Comparison of ENCODE assay signal across 10 cellular contexts in the genomic region with DNA sequence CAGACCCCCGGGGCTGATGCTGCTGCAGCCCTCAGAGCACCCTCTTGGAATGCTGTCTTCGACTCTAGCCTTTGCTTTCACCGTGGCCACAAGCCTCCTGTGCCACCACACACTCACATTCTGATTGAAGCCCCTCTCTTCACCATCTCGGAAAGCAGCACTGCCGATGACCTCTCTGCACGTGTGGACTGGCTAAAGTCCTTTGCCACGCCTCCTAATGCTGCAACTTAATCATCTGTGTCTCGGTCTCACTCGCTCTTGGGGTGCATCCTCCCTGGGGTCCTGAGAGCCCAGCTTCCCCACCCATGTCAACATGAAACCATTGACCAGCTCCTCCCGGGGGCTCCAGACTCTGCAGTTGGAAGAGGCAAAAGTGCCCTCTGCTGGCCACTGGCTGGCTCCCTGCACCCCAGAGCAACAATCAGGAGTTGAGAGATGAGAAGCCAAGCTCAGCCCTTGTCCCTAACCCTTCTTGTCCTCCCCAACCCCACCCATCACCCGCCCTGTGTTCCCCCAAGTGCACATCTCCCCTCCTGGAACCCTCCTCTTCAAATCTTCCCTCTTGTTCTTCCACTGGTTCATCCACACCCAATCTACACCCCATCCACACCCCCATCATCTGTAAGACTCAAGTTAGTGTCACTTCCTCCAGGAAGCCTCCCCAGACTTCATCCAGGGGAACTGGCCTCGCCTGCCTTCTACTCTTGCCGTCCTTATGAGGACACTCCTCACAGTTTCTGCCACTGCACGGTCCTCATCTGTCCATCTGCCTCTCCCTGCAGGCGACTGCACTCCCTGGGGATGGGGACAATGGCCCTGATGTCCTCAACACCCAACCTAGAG. TPM values are rescaled to one million over a fixed set of nuclear protein-coding genes. Genes with fewer than 3 reads are reported as not detected.
DNase-seq lines count a peak whose midpoint lies in the region; ATAC-seq and TF ChIP-seq lines count a peak whose summit lies in the region.
"Had no signal": no experiment of that assay in that cellular context is flagged by ENCODE, and none has a peak within 500 bp of the region (broad histone marks: within the 10 kb centered on the region; RNA-seq: fewer than 3 reads in every experiment).

No MANE protein-coding gene starts in this region.

- H3K9me2 ChIP-seq in OCI-LY1 (ENCODE audit: low read depth, low read length): no peaks in the 10 kb centered on the region

- H3K27me3 ChIP-seq in OCI-LY1 (ENCODE audit: insufficient read depth, low read length): no peaks in the 10 kb centered on the region
- H3K27me3 ChIP-seq in tibial artery: peaks cover 0 to 20% of the 10 kb centered on the region in 2 donors

- H3K79me2 ChIP-seq in OCI-LY1 (ENCODE audit: insufficient read depth, low read length): no peaks in the 10 kb centered on the region

- POLR2A ChIA-PET in activated CD4-positive, alpha-beta memory T cell treated with anti-CD3 and anti-CD28 coated beads for 36 hours (lab: Charles Lee): no interaction called here
- POLR2A ChIA-PET in activated CD4-positive, alpha-beta memory T cell treated with anti-CD3 and anti-CD28 coated beads, Interleukin-2, amount 10 ng/mL, durations not matched to agents 7 days and 5 days (lab: Charles Lee): no interaction called here

- H3F3A ChIP-seq in OCI-LY1 (ENCODE audit: insufficient read depth, low read length): no peaks in the 10 kb centered on the region

- H3K36me3 Mint-ChIP-seq in activated CD4-positive, alpha-beta memory T cell treated with anti-CD3 and anti-CD28 coated beads for 36 hours: no peaks in the 10 kb centered on the region
- H3K36me3 Mint-ChIP-seq in activated CD4-positive, alpha-beta memory T cell treated with anti-CD3 and anti-CD28 coated beads, Interleukin-2, amount 10 ng/mL, durations not matched to agents 7 days and 5 days (ENCODE audit: low read depth): no peaks in the 10 kb centered on the region
- H3K36me3 Mint-ChIP-seq in stimulated activated memory B cell treated with anti-CD40 and anti-IgM and Interleukin-4, amounts not matched to agents 10 μg/mL and 1 μg/mL and 100 μg/mL, for 72 hours: no peaks in the 10 kb centered on the region
- H3K36me3 Mint-ChIP-seq: activated naive CD8-positive, alpha-beta T cell had no signal

- no peak overlapping the region for H3K9ac ChIP-seq in OCI-LY1 (ENCODE audit: low read length)

- no peaks in the 10 kb centered on the region for H4K20me1 ChIP-seq in OCI-LY1 (ENCODE audit: insufficient read depth, low read length)

- CTCF ChIA-PET in activated CD4-positive, alpha-beta memory T cell treated with anti-CD3 and anti-CD28 coated beads for 36 hours (lab: Charles Lee): interaction anchor here (1.0 to 1.1 kb wide), 3 partner anchors 118 to 248 kb away, joined by 3 to 6 read pairs (median 3); no protein-coding TSS in a partner anchor
- CTCF ChIA-PET in activated CD4-positive, alpha-beta memory T cell treated with anti-CD3 and anti-CD28 coated beads, Interleukin-2, amount 10 ng/mL, durations not matched to agents 7 days and 5 days (lab: Charles Lee): interaction anchor here (1.2 kb wide), 1 partner anchor 195 kb away, joined by 3 read pairs; no protein-coding TSS in a partner anchor

- intact Hi-C loops in activated CD4-positive, alpha-beta memory T cell treated with anti-CD3 and anti-CD28 coated beads for 36 hours (cut with micrococcal nuclease): no loop called here
- intact Hi-C loops in tibial artery (cut with DNase I; ENCODE audit: low total_unique reads): no loop called here

- no peak overlapping the region for H3K27ac Mint-ChIP-seq in activated CD4-positive, alpha-beta memory T cell treated with anti-CD3 and anti-CD28 coated beads for 36 hours
- no peak overlapping the region for H3K27ac Mint-ChIP-seq in activated CD4-positive, alpha-beta memory T cell treated with anti-CD3 and anti-CD28 coated beads, Interleukin-2, amount 10 ng/mL, durations not matched to agents 7 days and 5 days
- no peak overlapping the region for H3K27ac Mint-ChIP-seq in stimulated activated memory B cell treated with anti-CD40 and anti-IgM and Interleukin-4, amounts not matched to agents 10 μg/mL and 1 μg/mL and 100 μg/mL, for 72 hours
- H3K27ac Mint-ChIP-seq: activated naive CD8-positive, alpha-beta T cell had no signal

- no peak overlapping the region for H2AFZ ChIP-seq in OCI-LY1 (ENCODE audit: low read length)

- H3K9me3 ChIP-seq in OCI-LY1 (ENCODE audit: low read length) (no peaks in the 10 kb centered on the region), tibial artery (no peaks in the 10 kb centered on the region)

- H3K36me3 ChIP-seq in OCI-LY1 (ENCODE audit: insufficient read depth, low read length) (no peaks in the 10 kb centered on the region), tibial artery (no peaks in the 10 kb centered on the region)

- H3K4me2 ChIP-seq in OCI-LY1 (ENCODE audit: low read length): no peak overlapping the region

- H3K4me3 Mint-ChIP-seq in activated CD4-positive, alpha-beta memory T cell treated with anti-CD3 and anti-CD28 coated beads for 36 hours: no peak overlapping the region
- H3K4me3 Mint-ChIP-seq in activated CD4-positive, alpha-beta memory T cell treated with anti-CD3 and anti-CD28 coated beads, Interleukin-2, amount 10 ng/mL, durations not matched to agents 7 days and 5 days: no peak overlapping the region
- no peak overlapping the region for H3K4me3 Mint-ChIP-seq in stimulated activated memory B cell treated with anti-CD40 and anti-IgM and Interleukin-4, amounts not matched to agents 10 μg/mL and 1 μg/mL and 100 μg/mL, for 72 hours
- H3K4me3 Mint-ChIP-seq: activated naive CD8-positive, alpha-beta T cell had no signal

- no peaks in the 10 kb centered on the region for H3K4me1 Mint-ChIP-seq in activated CD4-positive, alpha-beta memory T cell treated with anti-CD3 and anti-CD28 coated beads for 36 hours (ENCODE audit: low read depth)
- peaks cover 3% of the 10 kb centered on the region for H3K4me1 Mint-ChIP-seq in activated CD4-positive, alpha-beta memory T cell treated with anti-CD3 and anti-CD28 coated beads, Interleukin-2, amount 10 ng/mL, durations not matched to agents 7 days and 5 days
- H3K4me1 Mint-ChIP-seq in stimulated activated memory B cell treated with anti-CD40 and anti-IgM and Interleukin-4, amounts not matched to agents 10 μg/mL and 1 μg/mL and 100 μg/mL, for 72 hours: no peaks in the 10 kb centered on the region

- H3K27me3 Mint-ChIP-seq in activated CD4-positive, alpha-beta memory T cell treated with anti-CD3 and anti-CD28 coated beads for 36 hours: peaks cover 12% of the 10 kb centered on the region
- H3K27me3 Mint-ChIP-seq in activated CD4-positive, alpha-beta memory T cell treated with anti-CD3 and anti-CD28 coated beads, Interleukin-2, amount 10 ng/mL, durations not matched to agents 7 days and 5 days: peaks cover 17% of the 10 kb centered on the region
- peaks cover 67% of the 10 kb centered on the region for H3K27me3 Mint-ChIP-seq in stimulated activated memory B cell treated with anti-CD40 and anti-IgM and Interleukin-4, amounts not matched to agents 10 μg/mL and 1 μg/mL and 100 μg/mL, for 72 hours

- TF ChIP-seq CTCF in OCI-LY1 (IDR thresholded peaks at IDR 0.05; ENCODE audit: low read length) (peak; percentile 27; the same call in 1 of the 2 replicates), fibroblast of mammary gland (conservative IDR thresholded peaks at IDR 0.05; ENCODE audit: control insufficient read depth, insufficient read depth, low read depth, low read length) (peak; percentile 27), tibial artery (IDR thresholded peaks at IDR 0.05) (peak; percentile 21 to 37)

- H3K4me3 ChIP-seq in OCI-LY1 (ENCODE audit: low read depth, low read length, poor library complexity, severe bottlenecking) (no peak overlapping the region), fibroblast of mammary gland (ENCODE audit: control insufficient read depth, low read depth, low read length) (no peak overlapping the region), tibial artery (no peak overlapping the region)

- peak; percentile 18 for DNase-seq in activated CD4-positive, alpha-beta memory T cell treated with anti-CD3 and anti-CD28 coated beads for 36 hours
- no peak for DNase-seq in activated CD4-positive, alpha-beta memory T cell treated with anti-CD3 and anti-CD28 coated beads, Interleukin-2, amount 10 ng/mL, durations not matched to agents 7 days and 5 days
- no peak for DNase-seq in fibroblast of mammary gland (ENCODE audit: low read depth)
- peak in 1 of 2 donors; percentile 51 for DNase-seq in tibial artery
- no peak for DNase-seq in NOMO-1 treated with DMSO at 0.1 percent for 48 hours (lab: John Stamatoyannopoulos, UW; ENCODE audit: unreplicated experiment)
- DNase-seq: retina had no signal

- no peaks in the 10 kb centered on the region for H3K4me1 ChIP-seq in OCI-LY1 (ENCODE audit: insufficient read depth, low read length, severe bottlenecking)
- no peaks in the 10 kb centered on the region for H3K4me1 ChIP-seq in tibial artery

- H3K27ac ChIP-seq in OCI-LY1 (ENCODE audit: low read depth, low read length, poor library complexity, severe bottlenecking) (no peak overlapping the region), tibial artery (no peak overlapping the region)

- H3K9me3 Mint-ChIP-seq in activated CD4-positive, alpha-beta memory T cell treated with anti-CD3 and anti-CD28 coated beads for 36 hours: no peaks in the 10 kb centered on the region
- H3K9me3 Mint-ChIP-seq in activated CD4-positive, alpha-beta memory T cell treated with anti-CD3 and anti-CD28 coated beads, Interleukin-2, amount 10 ng/mL, durations not matched to agents 7 days and 5 days: no peaks in the 10 kb centered on the region
- peaks cover 3% of the 10 kb centered on the region for H3K9me3 Mint-ChIP-seq in stimulated activated memory B cell treated with anti-CD40 and anti-IgM and Interleukin-4, amounts not matched to agents 10 μg/mL and 1 μg/mL and 100 μg/mL, for 72 hours

- ATAC-seq in HG02970 (IDR thresholded peaks at IDR 0.05; ENCODE audit: low FRiP score, unreplicated experiment): no peak
- ATAC-seq in stimulated activated memory B cell treated with anti-CD40 and anti-IgM and Interleukin-4, amounts not matched to agents 10 μg/mL and 1 μg/mL and 100 μg/mL, for 72 hours: no peak

RNA-seq across cellular contexts. Expression of a gene that starts 23.6 kb away (rescaled TPM):
- not detected for total RNA-seq in activated CD4-positive, alpha-beta memory T cell treated with anti-CD3 and anti-CD28 coated beads for 36 hours
- not detected for total RNA-seq in activated CD4-positive, alpha-beta memory T cell treated with anti-CD3 and anti-CD28 coated beads, Interleukin-2, amount 10 ng/mL, durations not matched to agents 7 days and 5 days
